Comparison of ENCODE assay signal across 1 cellular context in genomic region chr7:803243-803635, GRCh38.
TF ChIP-seq lines count a peak whose summit lies in the region.

No MANE protein-coding gene starts in this region.

TF ChIP-seq in K562, 482 proteins besides CTCF, POLR2A, EP300 and RAD21:
- TF ChIP-seq, protein P1, sequence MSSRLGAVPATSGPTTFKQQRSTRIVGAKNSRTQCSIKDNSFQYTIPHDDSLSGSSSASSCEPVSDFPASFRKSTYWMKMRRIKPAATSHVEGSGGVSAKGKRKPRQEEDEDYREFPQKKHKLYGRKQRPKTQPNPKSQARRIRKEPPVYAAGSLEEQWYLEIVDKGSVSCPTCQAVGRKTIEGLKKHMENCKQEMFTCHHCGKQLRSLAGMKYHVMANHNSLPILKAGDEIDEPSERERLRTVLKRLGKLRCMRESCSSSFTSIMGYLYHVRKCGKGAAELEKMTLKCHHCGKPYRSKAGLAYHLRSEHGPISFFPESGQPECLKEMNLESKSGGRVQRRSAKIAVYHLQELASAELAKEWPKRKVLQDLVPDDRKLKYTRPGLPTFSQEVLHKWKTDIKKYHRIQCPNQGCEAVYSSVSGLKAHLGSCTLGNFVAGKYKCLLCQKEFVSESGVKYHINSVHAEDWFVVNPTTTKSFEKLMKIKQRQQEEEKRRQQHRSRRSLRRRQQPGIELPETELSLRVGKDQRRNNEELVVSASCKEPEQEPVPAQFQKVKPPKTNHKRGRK (tag; IDR thresholded peaks at IDR 0.05), result peak; percentile 43; the same call in 1 of the 2 replicates
- TF ChIP-seq HDGF (IDR thresholded peaks at IDR 0.05) (no peak), SMARCA5 (IDR thresholded peaks at IDR 0.05) (no peak), PHF21A (IDR thresholded peaks at IDR 0.05; ENCODE audit: borderline replicate concordance, low read depth) (no peak), ARID3A (IDR thresholded peaks at IDR 0.05; ENCODE audit: borderline replicate concordance, low read depth, low read length) (no peak), DNMT1 (IDR thresholded peaks at IDR 0.05) (no peak)
- TF ChIP-seq, protein P2, sequence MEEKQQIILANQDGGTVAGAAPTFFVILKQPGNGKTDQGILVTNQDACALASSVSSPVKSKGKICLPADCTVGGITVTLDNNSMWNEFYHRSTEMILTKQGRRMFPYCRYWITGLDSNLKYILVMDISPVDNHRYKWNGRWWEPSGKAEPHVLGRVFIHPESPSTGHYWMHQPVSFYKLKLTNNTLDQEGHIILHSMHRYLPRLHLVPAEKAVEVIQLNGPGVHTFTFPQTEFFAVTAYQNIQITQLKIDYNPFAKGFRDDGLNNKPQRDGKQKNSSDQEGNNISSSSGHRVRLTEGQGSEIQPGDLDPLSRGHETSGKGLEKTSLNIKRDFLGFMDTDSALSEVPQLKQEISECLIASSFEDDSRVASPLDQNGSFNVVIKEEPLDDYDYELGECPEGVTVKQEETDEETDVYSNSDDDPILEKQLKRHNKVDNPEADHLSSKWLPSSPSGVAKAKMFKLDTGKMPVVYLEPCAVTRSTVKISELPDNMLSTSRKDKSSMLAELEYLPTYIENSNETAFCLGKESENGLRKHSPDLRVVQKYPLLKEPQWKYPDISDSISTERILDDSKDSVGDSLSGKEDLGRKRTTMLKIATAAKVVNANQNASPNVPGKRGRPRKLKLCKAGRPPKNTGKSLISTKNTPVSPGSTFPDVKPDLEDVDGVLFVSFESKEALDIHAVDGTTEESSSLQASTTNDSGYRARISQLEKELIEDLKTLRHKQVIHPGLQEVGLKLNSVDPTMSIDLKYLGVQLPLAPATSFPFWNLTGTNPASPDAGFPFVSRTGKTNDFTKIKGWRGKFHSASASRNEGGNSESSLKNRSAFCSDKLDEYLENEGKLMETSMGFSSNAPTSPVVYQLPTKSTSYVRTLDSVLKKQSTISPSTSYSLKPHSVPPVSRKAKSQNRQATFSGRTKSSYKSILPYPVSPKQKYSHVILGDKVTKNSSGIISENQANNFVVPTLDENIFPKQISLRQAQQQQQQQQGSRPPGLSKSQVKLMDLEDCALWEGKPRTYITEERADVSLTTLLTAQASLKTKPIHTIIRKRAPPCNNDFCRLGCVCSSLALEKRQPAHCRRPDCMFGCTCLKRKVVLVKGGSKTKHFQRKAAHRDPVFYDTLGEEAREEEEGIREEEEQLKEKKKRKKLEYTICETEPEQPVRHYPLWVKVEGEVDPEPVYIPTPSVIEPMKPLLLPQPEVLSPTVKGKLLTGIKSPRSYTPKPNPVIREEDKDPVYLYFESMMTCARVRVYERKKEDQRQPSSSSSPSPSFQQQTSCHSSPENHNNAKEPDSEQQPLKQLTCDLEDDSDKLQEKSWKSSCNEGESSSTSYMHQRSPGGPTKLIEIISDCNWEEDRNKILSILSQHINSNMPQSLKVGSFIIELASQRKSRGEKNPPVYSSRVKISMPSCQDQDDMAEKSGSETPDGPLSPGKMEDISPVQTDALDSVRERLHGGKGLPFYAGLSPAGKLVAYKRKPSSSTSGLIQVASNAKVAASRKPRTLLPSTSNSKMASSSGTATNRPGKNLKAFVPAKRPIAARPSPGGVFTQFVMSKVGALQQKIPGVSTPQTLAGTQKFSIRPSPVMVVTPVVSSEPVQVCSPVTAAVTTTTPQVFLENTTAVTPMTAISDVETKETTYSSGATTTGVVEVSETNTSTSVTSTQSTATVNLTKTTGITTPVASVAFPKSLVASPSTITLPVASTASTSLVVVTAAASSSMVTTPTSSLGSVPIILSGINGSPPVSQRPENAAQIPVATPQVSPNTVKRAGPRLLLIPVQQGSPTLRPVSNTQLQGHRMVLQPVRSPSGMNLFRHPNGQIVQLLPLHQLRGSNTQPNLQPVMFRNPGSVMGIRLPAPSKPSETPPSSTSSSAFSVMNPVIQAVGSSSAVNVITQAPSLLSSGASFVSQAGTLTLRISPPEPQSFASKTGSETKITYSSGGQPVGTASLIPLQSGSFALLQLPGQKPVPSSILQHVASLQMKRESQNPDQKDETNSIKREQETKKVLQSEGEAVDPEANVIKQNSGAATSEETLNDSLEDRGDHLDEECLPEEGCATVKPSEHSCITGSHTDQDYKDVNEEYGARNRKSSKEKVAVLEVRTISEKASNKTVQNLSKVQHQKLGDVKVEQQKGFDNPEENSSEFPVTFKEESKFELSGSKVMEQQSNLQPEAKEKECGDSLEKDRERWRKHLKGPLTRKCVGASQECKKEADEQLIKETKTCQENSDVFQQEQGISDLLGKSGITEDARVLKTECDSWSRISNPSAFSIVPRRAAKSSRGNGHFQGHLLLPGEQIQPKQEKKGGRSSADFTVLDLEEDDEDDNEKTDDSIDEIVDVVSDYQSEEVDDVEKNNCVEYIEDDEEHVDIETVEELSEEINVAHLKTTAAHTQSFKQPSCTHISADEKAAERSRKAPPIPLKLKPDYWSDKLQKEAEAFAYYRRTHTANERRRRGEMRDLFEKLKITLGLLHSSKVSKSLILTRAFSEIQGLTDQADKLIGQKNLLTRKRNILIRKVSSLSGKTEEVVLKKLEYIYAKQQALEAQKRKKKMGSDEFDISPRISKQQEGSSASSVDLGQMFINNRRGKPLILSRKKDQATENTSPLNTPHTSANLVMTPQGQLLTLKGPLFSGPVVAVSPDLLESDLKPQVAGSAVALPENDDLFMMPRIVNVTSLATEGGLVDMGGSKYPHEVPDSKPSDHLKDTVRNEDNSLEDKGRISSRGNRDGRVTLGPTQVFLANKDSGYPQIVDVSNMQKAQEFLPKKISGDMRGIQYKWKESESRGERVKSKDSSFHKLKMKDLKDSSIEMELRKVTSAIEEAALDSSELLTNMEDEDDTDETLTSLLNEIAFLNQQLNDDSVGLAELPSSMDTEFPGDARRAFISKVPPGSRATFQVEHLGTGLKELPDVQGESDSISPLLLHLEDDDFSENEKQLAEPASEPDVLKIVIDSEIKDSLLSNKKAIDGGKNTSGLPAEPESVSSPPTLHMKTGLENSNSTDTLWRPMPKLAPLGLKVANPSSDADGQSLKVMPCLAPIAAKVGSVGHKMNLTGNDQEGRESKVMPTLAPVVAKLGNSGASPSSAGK (IDR thresholded peaks at IDR 0.05), result no peak
